Comparison of ENCODE assay signal across 17 cellular contexts in the genomic region with DNA sequence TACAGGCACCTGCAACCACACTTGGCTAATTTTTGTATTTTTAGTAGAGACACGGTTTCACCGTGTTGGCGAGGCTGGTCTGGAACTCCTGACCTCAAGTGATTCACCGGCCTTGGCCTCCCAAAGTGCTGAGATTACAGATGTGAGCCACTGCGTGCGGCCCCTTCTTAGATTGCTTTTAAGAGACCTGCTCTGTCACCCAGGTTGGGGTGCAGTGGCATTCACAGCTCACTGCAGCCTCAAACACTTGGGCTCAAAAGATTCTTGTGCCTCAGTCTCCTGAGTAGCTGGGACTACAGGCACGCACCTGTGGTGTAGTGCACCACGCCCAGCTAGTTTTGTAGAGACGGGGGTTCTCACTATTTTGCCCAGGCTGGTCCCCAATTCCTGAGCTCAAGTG.
"Had no signal": no experiment of that assay in that cellular context is flagged by ENCODE, and none has a peak within 500 bp of the region (broad histone marks: within the 10 kb centered on the region; RNA-seq: fewer than 3 reads in every experiment).

No MANE protein-coding gene starts in this region.

- H3K27ac Mint-ChIP-seq: neural progenitor cell had no signal

- H3K4me3 ChIP-seq: gastrocnemius medialis, heart left ventricle, left ventricle myocardium inferior, neural progenitor cell, prostate gland, testis, upper lobe of left lung had no signal

- H3K9me3 Mint-ChIP-seq: activated T-cell treated with anti-CD3 and anti-CD28 coated beads, Interleukin-2, amount 50 U/mL, for 72 hours; neural progenitor cell had no signal

- H3K4me3 Mint-ChIP-seq: neural progenitor cell had no signal

- H3K27ac ChIP-seq: left ventricle myocardium inferior, neural progenitor cell, prostate gland, testis, upper lobe of left lung had no signal

- H3K4me1 Mint-ChIP-seq: neural progenitor cell had no signal

- ATAC-seq: activated T-cell treated with anti-CD3 and anti-CD28 coated beads, Interleukin-2, amount 50 U/mL, for 72 hours; esophagus mucosa; gastrocnemius medialis; heart left ventricle; right cardiac atrium had no signal

- H3K4me1 ChIP-seq: neural progenitor cell, testis, upper lobe of left lung had no signal

- DNase-seq: activated CD4-positive, alpha-beta T cell treated with anti-CD3 and anti-CD28 coated beads, Interleukin-2, amount 50 U/mL, for 4 hours; activated CD4-positive, CD25-positive, alpha-beta regulatory T cell treated with anti-CD3 and anti-CD28 coated beads, Interleukin-2, amount 50 U/mL, for 72 hours; activated gamma-delta T cell treated with Interleukin-2 at 50 U/mL for 16 hours; activated T-cell treated with anti-CD3 and anti-CD28 coated beads, Interleukin-2, amount 50 U/mL, for 72 hours; cerebellar nuclear complex; effector CD8-positive, alpha-beta T cell; gastrocnemius medialis; heart left ventricle; kidney glomerular epithelial cell; left ventricle myocardium inferior; right cardiac atrium; stimulated activated CD4-positive, alpha-beta T cell treated with anti-CD3 and anti-CD28 coated beads, Interleukin-2, amount 100 ng/mL, for 24 hours; testis; upper lobe of left lung had no signal

- H3K9me3 ChIP-seq: gastrocnemius medialis, heart left ventricle, left ventricle myocardium inferior, prostate gland, testis, upper lobe of left lung had no signal

- H3K27me3 ChIP-seq: gastrocnemius medialis, heart left ventricle, neural progenitor cell, testis, upper lobe of left lung had no signal
